In genomic region chr4:107991945-107992625, GRCh38 we compare ENCODE assay signal across 1 cellular context.
TF ChIP-seq lines count a peak whose summit lies in the region.

No MANE protein-coding gene starts in this region.

TF ChIP-seq in liver, 16 proteins besides CTCF, POLR2A, EP300 and RAD21 (continued from another document):
- TF ChIP-seq FOXA2 (IDR thresholded peaks at IDR 0.05) (peak; percentile 6), GABPA (IDR thresholded peaks at IDR 0.05 in 1 of 2, conservative IDR thresholded peaks at IDR 0.05 in 1 of 2) (no peak), JUND (IDR thresholded peaks at IDR 0.05) (peak in 1 of 2 donors; percentile 51), HNF4G (IDR thresholded peaks at IDR 0.05) (no peak)
